ENCODE assay signal across 8 cellular contexts in the genomic region with DNA sequence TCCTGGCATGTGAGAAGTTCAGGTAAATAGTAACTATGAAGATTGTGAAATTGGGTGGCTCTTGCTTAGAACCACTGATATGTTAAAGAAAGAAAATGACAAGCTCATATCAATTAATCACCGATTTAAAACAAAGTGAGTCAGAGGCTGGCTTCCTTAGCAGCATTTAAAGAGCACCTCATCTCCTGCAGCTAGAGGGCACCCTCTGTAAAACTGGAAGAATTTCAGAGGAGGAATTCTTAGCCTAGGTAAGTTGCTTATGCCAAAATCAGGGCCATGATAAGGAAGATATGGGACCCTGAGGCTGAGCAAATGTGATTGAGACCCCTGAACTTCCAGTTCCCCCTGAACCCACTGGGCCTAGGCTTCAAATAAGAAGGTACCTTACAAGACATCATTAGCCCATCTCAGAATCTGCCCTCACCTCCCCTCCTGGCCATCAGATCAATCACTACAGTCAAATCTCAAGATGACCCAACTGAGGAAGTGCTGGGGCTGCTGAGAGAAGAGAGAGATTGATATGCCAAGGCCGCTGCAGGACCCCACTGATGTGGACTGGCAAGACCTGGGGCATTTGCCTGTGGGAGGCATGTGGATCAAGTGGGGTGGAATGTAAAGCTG. TPM values are rescaled to one million over a fixed set of nuclear protein-coding genes. Genes with fewer than 3 reads are reported as not detected.
DNase-seq lines count a peak whose midpoint lies in the region; ATAC-seq and TF ChIP-seq lines count a peak whose summit lies in the region.

No MANE protein-coding gene starts in this region.

- peak in 1 of 4 donors; percentile 47 for ATAC-seq in heart left ventricle
- ATAC-seq in right cardiac atrium: no peak
- peak; percentile 62; the same call in 1 of the 2 replicates for ATAC-seq in Panc1
- ATAC-seq in body of pancreas: peak; percentile 78
- ATAC-seq in GM18519 (IDR thresholded peaks at IDR 0.05; ENCODE audit: low FRiP score, unreplicated experiment): no peak
- ATAC-seq in GM19395 (IDR thresholded peaks at IDR 0.05; ENCODE audit: unreplicated experiment): no peak
- no peak for ATAC-seq in GM19351 (IDR thresholded peaks at IDR 0.05; ENCODE audit: unreplicated experiment)

- intact Hi-C loops in heart left ventricle (cut with DNase I): loop anchor here in 7 of 10 donors (2.0 to 5.0 kb wide), 3 partner anchors 56 to 193 kb away; no protein-coding TSS in a partner anchor
- intact Hi-C loops in right cardiac atrium (cut with DNase I): loop anchor here in 1 of 4 donors (10.0 kb wide), 1 partner anchor 151 kb away; no protein-coding TSS in a partner anchor
- intact Hi-C loops in Panc1 (cut with micrococcal nuclease; ENCODE audit: unreplicated experiment): no loop called here
- intact Hi-C loops in body of pancreas (cut with DNase I): no loop called here

- peak; percentile 27 to 67 (median 52) for TF ChIP-seq CTCF in heart left ventricle (IDR thresholded peaks at IDR 0.05)
- TF ChIP-seq CTCF in Panc1 (IDR thresholded peaks at IDR 0.05): peak; percentile 85
- peak in 6 of 7 experiments; percentile 48 to 69 (median 60) for TF ChIP-seq CTCF in body of pancreas (IDR thresholded peaks at IDR 0.05)

- POLR2A ChIA-PET in Panc1 (lab: Charles Lee): no interaction called here

- H3K4me3 ChIP-seq in heart left ventricle (no peak overlapping the region), right cardiac atrium (ENCODE audit: low read length) (no peak overlapping the region), Panc1 (ENCODE audit: low read depth in 2 of 2, low read length in 2 of 2) (no peak overlapping the region), body of pancreas (no peak overlapping the region)

- no TSS peak for BruUV-seq in Panc1 (replicated peaks; lab: Mats Ljungman, UMichigan)

- H3K4me1 ChIP-seq in heart left ventricle (no peaks in the 10 kb centered on the region), right cardiac atrium (ENCODE audit: control insufficient read depth, insufficient read depth, low read length) (no peaks in the 10 kb centered on the region), Panc1 (ENCODE audit: control insufficient read depth, insufficient read depth, low read length) (0 out of 2 replicates have a peak, but pooled peaks cover 3% of the 10 kb centered on the region), body of pancreas (peaks cover 12% of the 10 kb centered on the region)

- in situ Hi-C loops in Panc1 (cut with HindIII; ENCODE audit: low pct_unique_long_range_greater_than_20kb, low sequenced_read_pairs): no loop called here

- no peaks in the 10 kb centered on the region for H3K27me3 ChIP-seq in heart left ventricle
- H3K27me3 ChIP-seq in right cardiac atrium (ENCODE audit: control insufficient read depth, insufficient read depth): no peaks in the 10 kb centered on the region
- peaks cover 6% of the 10 kb centered on the region for H3K27me3 ChIP-seq in Panc1 (ENCODE audit: control insufficient read depth, insufficient read depth, low read length)
- no peaks in the 10 kb centered on the region for H3K27me3 ChIP-seq in body of pancreas

- 53 to 59% (median 56%) methylated on average over 2 of the region's 2 CpGs for WGBS in heart left ventricle, 4 donors
- 58% methylated on average over 2 of the region's 2 CpGs for WGBS in right cardiac atrium
- WGBS in body of pancreas, 2 donors: 33 to 38% methylated on average over 2 of the region's 2 CpGs

- no peaks in the 10 kb centered on the region for H3K9me3 ChIP-seq in heart left ventricle
- no peaks in the 10 kb centered on the region for H3K9me3 ChIP-seq in right cardiac atrium (ENCODE audit: control insufficient read depth, low read length)
- H3K9me3 ChIP-seq in Panc1 (ENCODE audit: control insufficient read depth, insufficient read depth, low read depth, low read length): no peaks in the 10 kb centered on the region
- H3K9me3 ChIP-seq in body of pancreas: no peaks in the 10 kb centered on the region

- CTCF ChIA-PET in Panc1 (lab: Charles Lee): interaction anchor here (0.6 to 1.2 kb wide), 3 partner anchors 22 to 136 kb away, joined by 3 to 5 read pairs (median 5); no protein-coding TSS in a partner anchor

- H3K27ac ChIP-seq in heart left ventricle (no peak overlapping the region), right cardiac atrium (ENCODE audit: low read length) (no peak overlapping the region), Panc1 (ENCODE audit: low read length) (no peak overlapping the region), body of pancreas (no peak overlapping the region)

- DNase-seq in heart left ventricle (no peak), right cardiac atrium (no peak), Panc1 (ENCODE audit: low read depth, low spot score) (no peak), body of pancreas (peak; percentile 36 to 55 (median 41)), lung microvascular endothelial cell (ENCODE audit: low read depth in 2 of 2) (peak; percentile 48 to 70)

- TF ChIP-seq POLR2A in heart left ventricle (IDR thresholded peaks at IDR 0.05): no peak
- TF ChIP-seq POLR2A in body of pancreas (IDR thresholded peaks at IDR 0.05): no peak

- H3K36me3 ChIP-seq in heart left ventricle: no peaks in the 10 kb centered on the region
- no peaks in the 10 kb centered on the region for H3K36me3 ChIP-seq in Panc1 (ENCODE audit: control insufficient read depth, insufficient read depth, low read length)
- H3K36me3 ChIP-seq in body of pancreas (replicated peaks in 1 of 2; ENCODE audit: insufficient read depth in 1 of 2, low read depth in 2 of 2): no peaks in the 10 kb centered on the region

RNA-seq across cellular contexts. Expression of a gene that starts 8.6 kb away (rescaled TPM):
- total RNA-seq in heart left ventricle (10 to 100 TPM in 1 of 9 donors, 1 to 10 TPM in 1, under 1 TPM in 6, not detected in 1; 0.17 to 12.0 (median 0.57) TPM), right cardiac atrium (1 to 10 TPM in 2 of 4 donors, under 1 TPM in 2; 0.59 to 2.2 (median 1.0) TPM), Panc1 (2021; ENCODE audit: unreplicated experiment) (0.51 TPM), body of pancreas (1 to 10 TPM in 1 of 2 donors, under 1 TPM in 1; 0.99 to 3.1 TPM), lung microvascular endothelial cell (not detected in 2 replicates)
- polyA plus RNA-seq in heart left ventricle (under 1 TPM; 0.25 to 0.38 TPM), right cardiac atrium (0.50 TPM)
- polyA plus RNA-seq in Panc1 (2012; ENCODE audit: insufficient read length): not detected

RNA-seq across cellular contexts. Expression of a gene that starts 31.8 kb away (rescaled TPM):
- total RNA-seq in heart left ventricle (10 to 100 TPM in 7 of 9 donors, 1 to 10 TPM in 2; 8.3 to 29.6 (median 13.2) TPM), right cardiac atrium (10 to 100 TPM in 1 of 4 donors, 1 to 10 TPM in 3; 8.1 to 18.7 (median 9.0) TPM), Panc1 (2021; ENCODE audit: unreplicated experiment) (1.8 TPM), body of pancreas (10 to 100 TPM; 19.7 to 48.5 TPM), lung microvascular endothelial cell (4.4 and 14.2 TPM in 2 replicates)
- polyA plus RNA-seq in heart left ventricle (1 to 10 TPM; 7.4 to 7.7 TPM), right cardiac atrium (6.4 TPM)
- 0.55 TPM for polyA plus RNA-seq in Panc1 (2012; ENCODE audit: insufficient read length)

RNA-seq across cellular contexts. Expression of a gene that starts 43.8 kb away (rescaled TPM):
- total RNA-seq in heart left ventricle: 1 to 10 TPM; 1.3 to 6.2 (median 3.3) TPM
- polyA plus RNA-seq in heart left ventricle: 1 to 10 TPM; 1.3 to 4.2 TPM
- 1 to 10 TPM; 1.3 to 1.7 (median 1.5) TPM for total RNA-seq in right cardiac atrium
- 0.77 TPM for polyA plus RNA-seq in right cardiac atrium
- 1.0 TPM for total RNA-seq in Panc1 (2021; ENCODE audit: unreplicated experiment)
- polyA plus RNA-seq in Panc1 (2012; ENCODE audit: insufficient read length): 0.38 TPM
- total RNA-seq in body of pancreas: 1 to 10 TPM; 4.0 to 8.0 TPM
- total RNA-seq in lung microvascular endothelial cell: 1.4 and 5.2 TPM in 2 replicates

RNA-seq across cellular contexts. Expression of a gene that starts 46.6 kb away (rescaled TPM):
- 10 to 100 TPM in 1 of 9 donors, 1 to 10 TPM in 3, not detected in 5; 1.5 to 11.2 (median 3.6) TPM for total RNA-seq in heart left ventricle
- under 1 TPM; 0.38 to 0.55 TPM for polyA plus RNA-seq in heart left ventricle
- 1 to 10 TPM in 2 of 4 donors, under 1 TPM in 2; 0.29 to 1.9 (median 0.86) TPM for total RNA-seq in right cardiac atrium
- polyA plus RNA-seq in right cardiac atrium: 0.27 TPM
- 0.39 TPM for total RNA-seq in Panc1 (2021; ENCODE audit: unreplicated experiment)
- not detected for polyA plus RNA-seq in Panc1 (2012; ENCODE audit: insufficient read length)
- 1 to 10 TPM in 1 of 2 donors, not detected in 1; 1.6 TPM for total RNA-seq in body of pancreas
- total RNA-seq in lung microvascular endothelial cell: not detected in 2 replicates

RNA-seq across cellular contexts. Expression of a gene that starts 48.2 kb away (rescaled TPM):
- total RNA-seq in heart left ventricle: 1 to 10 TPM in 2 of 9 donors, under 1 TPM in 4, not detected in 3; 0.26 to 4.3 (median 0.41) TPM
- polyA plus RNA-seq in heart left ventricle: under 1 TPM in 1 of 2 donors, not detected in 1; 0.10 TPM
- total RNA-seq in right cardiac atrium: 1 to 10 TPM in 1 of 4 donors, under 1 TPM in 3; 0.17 to 1.2 (median 0.49) TPM
- polyA plus RNA-seq in right cardiac atrium: 0.02 TPM
- total RNA-seq in Panc1 (2021; ENCODE audit: unreplicated experiment): 0.15 TPM
- polyA plus RNA-seq in Panc1 (2012; ENCODE audit: insufficient read length): not detected
- not detected for total RNA-seq in body of pancreas
- total RNA-seq in lung microvascular endothelial cell: not detected in 2 replicates

Comparison
In these comparisons a context has a peak if more than half of its experiments do, and no peak if none do; other contexts are left out.
1. ATAC-seq: peak in Panc1 (single experiment) and body of pancreas (single experiment); none in right cardiac atrium (0 of 2), GM18519 (single experiment), GM19395 (single experiment) and GM19351 (single experiment).
2. DNase-seq: peak in body of pancreas (4 of 4) and lung microvascular endothelial cell (2 of 2); none in heart left ventricle (0 of 5), right cardiac atrium (0 of 3) and Panc1 (single experiment).
3. intact Hi-C loops: an anchor here in heart left ventricle (2.0 to 5.0 kb wide); none called in Panc1 and body of pancreas.
4. Peak in every context shown above with its lines, with median percentiles within 50 percentile points of each other: CTCF ChIP-seq.